ENCODE assay signal across 15 cellular contexts in genomic region chr3:123412076-123412475, GRCh38. TPM values are rescaled to one million over a fixed set of nuclear protein-coding genes. Genes with fewer than 3 reads are reported as not detected.
A peak's percentile ranks its signal among the peaks of the same experiment; 100 is the strongest.
DNase-seq lines count a peak whose midpoint lies in the region; ATAC-seq, FAIRE-seq and TF ChIP-seq lines count a peak whose summit lies in the region.
"Had no signal": no experiment of that assay in that cellular context is flagged by ENCODE, and none has a peak within 500 bp of the region (broad histone marks: within the 10 kb centered on the region; RNA-seq: fewer than 3 reads in every experiment).

No MANE protein-coding gene starts in this region.

- H3K36me3 ChIP-seq in astrocyte (ENCODE audit: insufficient read depth, low read length), result no peaks in the 10 kb centered on the region
- H3K36me3 ChIP-seq in left ventricle myocardium inferior, result no peaks in the 10 kb centered on the region
- H3K36me3 ChIP-seq in neural progenitor cell, result no peaks in the 10 kb centered on the region
- H3K36me3 ChIP-seq in upper lobe of left lung, result no peaks in the 10 kb centered on the region

- FAIRE-seq in astrocyte (lab: Jason Lieb, UNC), result no peak

- H3K9me3 ChIP-seq in astrocyte (ENCODE audit: insufficient read depth, low read depth, low read length) (no peaks in the 10 kb centered on the region), left ventricle myocardium inferior (replicated peaks) (no peaks in the 10 kb centered on the region), neural progenitor cell (ENCODE audit: low read depth) (no peaks in the 10 kb centered on the region), upper lobe of left lung (no peaks in the 10 kb centered on the region)

- no peak overlapping the region for H3K4me3 ChIP-seq in astrocyte (ENCODE audit: insufficient read depth, low read depth, low read length)
- H3K4me3 ChIP-seq in left ventricle myocardium inferior, result peak overlapping the region; percentile 49
- H3K4me3 ChIP-seq in neural progenitor cell, result no peak overlapping the region
- no peak overlapping the region for H3K4me3 ChIP-seq in upper lobe of left lung

- no peak overlapping the region for H3K9ac ChIP-seq in astrocyte (ENCODE audit: low read length)
- no peak overlapping the region for H3K9ac ChIP-seq in neural progenitor cell

- no peak overlapping the region for H3K4me2 ChIP-seq in astrocyte (ENCODE audit: low read length)
- no peak overlapping the region for H3K4me2 ChIP-seq in neural progenitor cell

- TF ChIP-seq POLR2A in upper lobe of left lung (IDR thresholded peaks at IDR 0.05), result no peak

- H3K9me3 Mint-ChIP-seq in astrocyte (ENCODE audit: unreplicated experiment) (peaks cover 3% of the 10 kb centered on the region), neural progenitor cell (no peaks in the 10 kb centered on the region)
- H3K9me3 Mint-ChIP-seq in activated CD8-positive, alpha-beta T cell treated with anti-CD3 and anti-CD28 coated beads for 36 hours, result no peaks in the 10 kb centered on the region
- H3K9me3 Mint-ChIP-seq: activated T-cell treated with anti-CD3 and anti-CD28 coated beads, Interleukin-2, amount 50 U/mL, for 4 hours; CD14-positive monocyte; T-helper 1 cell treated with Interleukin-12 subunit alpha and Interleukin-12 subunit beta and Interleukin-4 antibody, amounts not matched to agents 30 μg/mL and 1 μg/mL, for 36 hours had no signal

- H3K27ac ChIP-seq in astrocyte (ENCODE audit: low read depth, low read length) (no peak overlapping the region), left ventricle myocardium inferior (replicated peaks) (peak overlapping the region; percentile 89), neural progenitor cell (no peak overlapping the region), upper lobe of left lung (peak overlapping the region in 3 of 4 donors; percentile 34 to 69 (median 36))

- POLR2A ChIA-PET in activated CD8-positive, alpha-beta T cell treated with anti-CD3 and anti-CD28 coated beads for 36 hours (lab: Charles Lee), result no interaction called here

- H3K4me1 Mint-ChIP-seq in astrocyte (ENCODE audit: low read depth, unreplicated experiment) (peaks cover 4% of the 10 kb centered on the region), neural progenitor cell (peaks cover 34% of the 10 kb centered on the region)
- H3K4me1 Mint-ChIP-seq in activated CD8-positive, alpha-beta T cell treated with anti-CD3 and anti-CD28 coated beads for 36 hours (ENCODE audit: low read depth), result no peaks in the 10 kb centered on the region
- H3K4me1 Mint-ChIP-seq: activated CD4-positive, alpha-beta T cell treated with anti-CD3 and anti-CD28 coated beads for 36 hours; CD14-positive monocyte had no signal

- H3K27me3 ChIP-seq in astrocyte (ENCODE audit: insufficient read depth, low read length), result peaks cover 10% of the 10 kb centered on the region
- H3K27me3 ChIP-seq in left ventricle myocardium inferior (ENCODE audit: low read depth), result no peaks in the 10 kb centered on the region
- H3K27me3 ChIP-seq in neural progenitor cell, result no peaks in the 10 kb centered on the region
- H3K27me3 ChIP-seq in upper lobe of left lung, result no peaks in the 10 kb centered on the region

- H3K36me3 Mint-ChIP-seq in astrocyte (ENCODE audit: low read depth, unreplicated experiment) (peaks cover 4% of the 10 kb centered on the region), neural progenitor cell (no peaks in the 10 kb centered on the region)
- H3K36me3 Mint-ChIP-seq in activated CD8-positive, alpha-beta T cell treated with anti-CD3 and anti-CD28 coated beads for 36 hours (ENCODE audit: low read depth), result no peaks in the 10 kb centered on the region
- H3K36me3 Mint-ChIP-seq: CD14-positive monocyte had no signal

- WGBS in upper lobe of left lung, 2 donors, result 71 to 78% methylated on average over 9 of the region's 9 CpGs

- H3K4me3 Mint-ChIP-seq in astrocyte (ENCODE audit: unreplicated experiment), result no peak overlapping the region
- no peak overlapping the region for H3K4me3 Mint-ChIP-seq in neural progenitor cell
- H3K4me3 Mint-ChIP-seq in activated CD8-positive, alpha-beta T cell treated with anti-CD3 and anti-CD28 coated beads for 36 hours, result no peak overlapping the region
- H3K4me3 Mint-ChIP-seq: activated CD4-positive, alpha-beta T cell treated with anti-CD3 and anti-CD28 coated beads for 36 hours; activated T-cell treated with anti-CD3 and anti-CD28 coated beads, Interleukin-2, amount 50 U/mL, for 4 hours; CD14-positive monocyte; T-helper 1 cell treated with Interleukin-12 subunit alpha and Interleukin-12 subunit beta and Interleukin-4 antibody, amounts not matched to agents 30 μg/mL and 1 μg/mL, for 36 hours had no signal

- TF ChIP-seq EP300 in upper lobe of left lung (IDR thresholded peaks at IDR 0.05), result no peak

- H3K27me3 Mint-ChIP-seq in astrocyte (ENCODE audit: low read depth, unreplicated experiment) (peaks cover 51% of the 10 kb centered on the region), neural progenitor cell (ENCODE audit: insufficient read depth, low read depth) (peaks cover 9% of the 10 kb centered on the region)
- peaks cover 2% of the 10 kb centered on the region for H3K27me3 Mint-ChIP-seq in activated CD8-positive, alpha-beta T cell treated with anti-CD3 and anti-CD28 coated beads for 36 hours
- H3K27me3 Mint-ChIP-seq: activated CD4-positive, alpha-beta T cell treated with anti-CD3 and anti-CD28 coated beads for 36 hours had no signal

- DNase-seq in astrocyte (ENCODE audit: low read depth) (no peak), left ventricle myocardium inferior (no peak), neural progenitor cell (ENCODE audit: low spot score) (no peak), upper lobe of left lung (no peak), cerebellar nuclear complex (lab: John Stamatoyannopoulos, UW) (no peak)
- no peak for DNase-seq in activated CD8-positive, alpha-beta T cell treated with anti-CD3 and anti-CD28 coated beads for 36 hours
- DNase-seq: activated CD4-positive, alpha-beta T cell treated with anti-CD3 and anti-CD28 coated beads for 36 hours; activated T-cell treated with anti-CD3 and anti-CD28 coated beads, Interleukin-2, amount 50 U/mL, for 4 hours; effector memory CD4-positive, alpha-beta T cell; NCI-H526 treated with DMSO at 0.1 percent for 48 hours; RPMI8226; stimulated activated CD4-positive, alpha-beta T cell treated with anti-CD3 and anti-CD28 coated beads, Interleukin-2, amount 100 ng/mL, for 24 hours had no signal

- no peaks in the 10 kb centered on the region for H3K79me2 ChIP-seq in astrocyte (ENCODE audit: insufficient read depth, low read length)
- no peaks in the 10 kb centered on the region for H3K79me2 ChIP-seq in neural progenitor cell (ENCODE audit: low read depth)

- no peak overlapping the region for H2AFZ ChIP-seq in astrocyte (ENCODE audit: low read depth, low read length)
- no peak overlapping the region for H2AFZ ChIP-seq in neural progenitor cell (replicated peaks)

- H4K20me1 ChIP-seq in astrocyte (ENCODE audit: insufficient read depth, low read length) (no peaks in the 10 kb centered on the region), neural progenitor cell (ENCODE audit: low read depth) (no peaks in the 10 kb centered on the region)

- no peak for ATAC-seq in upper lobe of left lung (ENCODE audit: low FRiP score in 2 of 2)
- no peak for ATAC-seq in GM19463 (IDR thresholded peaks at IDR 0.05; ENCODE audit: unreplicated experiment)
- ATAC-seq in activated CD8-positive, alpha-beta T cell treated with anti-CD3 and anti-CD28 coated beads for 36 hours, result no peak
- ATAC-seq: activated CD4-positive, alpha-beta T cell treated with anti-CD3 and anti-CD28 coated beads for 36 hours had no signal

- TF ChIP-seq CTCF in astrocyte (IDR thresholded peaks at IDR 0.05; ENCODE audit: insufficient read depth, low read depth, low read length) (no peak), left ventricle myocardium inferior (IDR thresholded peaks at IDR 0.05; ENCODE audit: borderline replicate concordance) (peak; percentile 35), neural progenitor cell (IDR thresholded peaks at IDR 0.05) (no peak), upper lobe of left lung (IDR thresholded peaks at IDR 0.05) (no peak)
- TF ChIP-seq CTCF in activated CD8-positive, alpha-beta T cell treated with anti-CD3 and anti-CD28 coated beads for 36 hours (IDR thresholded peaks at IDR 0.05), result no peak

- H3K27ac Mint-ChIP-seq in astrocyte (ENCODE audit: unreplicated experiment) (peak overlapping the region; percentile 18), neural progenitor cell (peak overlapping the region; percentile 18)
- H3K27ac Mint-ChIP-seq in activated CD8-positive, alpha-beta T cell treated with anti-CD3 and anti-CD28 coated beads for 36 hours, result no peak overlapping the region
- H3K27ac Mint-ChIP-seq: activated CD4-positive, alpha-beta T cell treated with anti-CD3 and anti-CD28 coated beads for 36 hours; T-helper 1 cell treated with Interleukin-12 subunit alpha and Interleukin-12 subunit beta and Interleukin-4 antibody, amounts not matched to agents 30 μg/mL and 1 μg/mL, for 36 hours had no signal

- no peaks in the 10 kb centered on the region for H3K4me1 ChIP-seq in astrocyte (ENCODE audit: insufficient read depth, low read length)
- peaks cover 100% of the 10 kb centered on the region for H3K4me1 ChIP-seq in left ventricle myocardium inferior
- H3K4me1 ChIP-seq in neural progenitor cell, result peaks cover 27% of the 10 kb centered on the region
- no peaks in the 10 kb centered on the region for H3K4me1 ChIP-seq in upper lobe of left lung

- no peaks in the 10 kb centered on the region for H3F3A ChIP-seq in neural progenitor cell (ENCODE audit: low read depth)

- intact Hi-C loops in left ventricle myocardium inferior (cut with micrococcal nuclease), result no loop called here
- intact Hi-C loops in activated CD8-positive, alpha-beta T cell treated with anti-CD3 and anti-CD28 coated beads for 36 hours (cut with micrococcal nuclease), result no loop called here

- CTCF ChIA-PET in activated CD8-positive, alpha-beta T cell treated with anti-CD3 and anti-CD28 coated beads for 36 hours (lab: Charles Lee), result interaction anchor here (1.1 kb wide), 1 partner anchor 51 kb away, joined by 4 read pairs; no protein-coding TSS in a partner anchor

RNA-seq across cellular contexts. Expression of gene ADCY5, which starts 36.8 kb away (rescaled TPM):
- total RNA-seq in astrocyte (1.2 and 1.5 TPM in 2 replicates), left ventricle myocardium inferior (249 TPM), neural progenitor cell (ENCODE audit: low replicate concordance) (1.0 and 1.6 TPM in 2 replicates), upper lobe of left lung (10 to 100 TPM in 2 of 6 donors, 1 to 10 TPM in 4; 2.1 to 23.0 (median 3.2) TPM)
- total RNA-seq in activated CD8-positive, alpha-beta T cell treated with anti-CD3 and anti-CD28 coated beads for 36 hours, result not detected
- total RNA-seq: activated CD4-positive, alpha-beta T cell treated with anti-CD3 and anti-CD28 coated beads for 36 hours had no signal

Comparison
In these comparisons a context has a peak if more than half of its experiments do, and no peak if none do; other contexts are left out.
1. H3K27ac ChIP-seq: peak in left ventricle myocardium inferior (single experiment) and upper lobe of left lung (3 of 4); none in astrocyte (single experiment) and neural progenitor cell (single experiment).
2. RNA of gene ADCY5, which starts 36.8 kb away (total RNA-seq): 249 TPM in left ventricle myocardium inferior (single experiment); 2.1 to 23.0 TPM in upper lobe of left lung, 1.0 to 1.6 TPM in neural progenitor cell, 1.2 to 1.5 TPM in astrocyte and not detected in activated CD8-positive, alpha-beta T cell treated with anti-CD3 and anti-CD28 coated beads for 36 hours; every median in the first group is over 10 times any median in the second.